Comparison of ENCODE assay signal across 25 cellular contexts in genomic region chr20:62910217-62910766, GRCh38. TPM values are rescaled to one million over a fixed set of nuclear protein-coding genes. Genes with fewer than 3 reads are reported as not detected.
DNase-seq lines count a peak whose midpoint lies in the region; ATAC-seq and TF ChIP-seq lines count a peak whose summit lies in the region.
"Had no signal": no experiment of that assay in that cellular context is flagged by ENCODE, and none has a peak within 500 bp of the region (broad histone marks: within the 10 kb centered on the region; RNA-seq: fewer than 3 reads in every experiment).

No MANE protein-coding gene starts in this region.

- no peaks in the 10 kb centered on the region for H3K27me3 ChIP-seq in Caco-2 (replicated peaks; ENCODE audit: control insufficient read depth, insufficient read depth, low read length)
- H3K27me3 ChIP-seq: tibial nerve had no signal

- H3K27me3 Mint-ChIP-seq in activated CD8-positive, alpha-beta T cell treated with anti-CD3 and anti-CD28 coated beads, Interleukin-2, amount 10 ng/mL, durations not matched to agents 7 days and 5 days (ENCODE audit: low read depth) = no peaks in the 10 kb centered on the region
- no peaks in the 10 kb centered on the region for H3K27me3 Mint-ChIP-seq in activated CD8-positive, alpha-beta T cell treated with anti-CD3 and anti-CD28 coated beads for 36 hours
- H3K27me3 Mint-ChIP-seq in Caco-2 (ENCODE audit: insufficient read depth, unreplicated experiment) (no peaks in the 10 kb centered on the region), T-helper 17 cell (no peaks in the 10 kb centered on the region), memory B cell (no peaks in the 10 kb centered on the region), nephron progenitor cell (ENCODE audit: low read depth, poor library complexity) (no peaks in the 10 kb centered on the region)
- H3K27me3 Mint-ChIP-seq: activated naive CD4-positive, alpha-beta T cell treated with anti-CD3 and anti-CD28 coated beads, Interleukin-2, amount 50 U/mL, for 24 hours; IgD-negative memory B cell; naive B cell had no signal

- CTCF ChIA-PET in activated CD8-positive, alpha-beta T cell treated with anti-CD3 and anti-CD28 coated beads, Interleukin-2, amount 10 ng/mL, durations not matched to agents 7 days and 5 days (lab: Charles Lee) = interaction anchor here (1.3 to 5.3 kb wide), 3 partner anchors 9 to 27 kb away, joined by 3 to 105 read pairs (median 8); no protein-coding TSS in a partner anchor
- CTCF ChIA-PET in activated CD8-positive, alpha-beta T cell treated with anti-CD3 and anti-CD28 coated beads for 36 hours (lab: Charles Lee) = interaction anchor here (1.5 kb wide), 1 partner anchor 20 kb away, joined by 4 read pairs; no protein-coding TSS in a partner anchor
- CTCF ChIA-PET in Caco-2 (lab: Charles Lee) = interaction anchor here (0.5 kb wide), 1 partner anchor 109 kb away, joined by 3 read pairs; no protein-coding TSS in a partner anchor

- peaks cover 69% of the 10 kb centered on the region for H3K36me3 Mint-ChIP-seq in activated CD8-positive, alpha-beta T cell treated with anti-CD3 and anti-CD28 coated beads, Interleukin-2, amount 10 ng/mL, durations not matched to agents 7 days and 5 days (ENCODE audit: low read depth)
- H3K36me3 Mint-ChIP-seq in activated CD8-positive, alpha-beta T cell treated with anti-CD3 and anti-CD28 coated beads for 36 hours (ENCODE audit: low read depth) = peaks cover 63% of the 10 kb centered on the region
- H3K36me3 Mint-ChIP-seq in Caco-2 (ENCODE audit: insufficient read depth, unreplicated experiment) (peaks cover 100% of the 10 kb centered on the region), T-helper 17 cell (ENCODE audit: low read depth) (peaks cover 7% of the 10 kb centered on the region), memory B cell (peaks cover 28% of the 10 kb centered on the region), nephron progenitor cell (ENCODE audit: low read depth) (peaks cover 67% of the 10 kb centered on the region)

- intact Hi-C loops in activated CD8-positive, alpha-beta T cell treated with anti-CD3 and anti-CD28 coated beads for 36 hours (cut with micrococcal nuclease) = no loop called here
- intact Hi-C loops in Caco-2 (cut with micrococcal nuclease; ENCODE audit: unreplicated experiment) = no loop called here

- peaks cover 23% of the 10 kb centered on the region for H3K36me3 ChIP-seq in Caco-2 (ENCODE audit: control insufficient read depth, insufficient read depth, low read length)

- no peak overlapping the region for H3K4me3 ChIP-seq in Caco-2 (ENCODE audit: low read depth, low read length)
- H3K4me3 ChIP-seq: tibial nerve had no signal

- DNase-seq in activated CD8-positive, alpha-beta T cell treated with anti-CD3 and anti-CD28 coated beads, Interleukin-2, amount 10 ng/mL, durations not matched to agents 7 days and 5 days = no peak
- no peak for DNase-seq in activated CD8-positive, alpha-beta T cell treated with anti-CD3 and anti-CD28 coated beads for 36 hours
- DNase-seq in Caco-2 (peak in 1 of 2 experiments; percentile 41), T-helper 17 cell (no peak), memory B cell (ENCODE audit: low spot score in 2 of 2) (no peak), nephron progenitor cell (no peak), NCI-H1694 treated with DMSO at 0.1 percent for 48 hours (lab: John Stamatoyannopoulos, UW) (no peak)
- DNase-seq: activated CD4-positive, CD25-positive, alpha-beta regulatory T cell treated with anti-CD3 and anti-CD28 coated beads, Interleukin-2, amount 50 U/mL, for 72 hours; activated T-cell treated with anti-CD3 and anti-CD28 coated beads, Interleukin-2, amount 50 U/mL, for 72 hours; anterior cingulate cortex; CD8-positive, alpha-beta T cell; DMS 273 treated with DMSO at 0.1 percent for 48 hours; EL; GOT3; naive B cell; NCI-H1092 treated with DMSO at 0.1 percent for 48 hours; NCI-H2029; NCI-H2227 treated with DMSO at 0.1 percent for 48 hours; NCI-H526 treated with DMSO at 0.1 percent for 48 hours had no signal

- no peak overlapping the region for H3K4me3 Mint-ChIP-seq in activated CD8-positive, alpha-beta T cell treated with anti-CD3 and anti-CD28 coated beads, Interleukin-2, amount 10 ng/mL, durations not matched to agents 7 days and 5 days
- no peak overlapping the region for H3K4me3 Mint-ChIP-seq in activated CD8-positive, alpha-beta T cell treated with anti-CD3 and anti-CD28 coated beads for 36 hours
- H3K4me3 Mint-ChIP-seq in Caco-2 (ENCODE audit: unreplicated experiment) = peak overlapping the region; percentile 17
- no peak overlapping the region for H3K4me3 Mint-ChIP-seq in T-helper 17 cell
- H3K4me3 Mint-ChIP-seq in memory B cell = no peak overlapping the region
- no peak overlapping the region for H3K4me3 Mint-ChIP-seq in nephron progenitor cell
- H3K4me3 Mint-ChIP-seq: activated naive CD4-positive, alpha-beta T cell treated with anti-CD3 and anti-CD28 coated beads, Interleukin-2, amount 50 U/mL, for 24 hours; activated T-cell treated with anti-CD3 and anti-CD28 coated beads, Interleukin-2, amount 50 U/mL, for 72 hours; CD8-positive, alpha-beta T cell; IgD-negative memory B cell; naive B cell had no signal

- no peak for ATAC-seq in activated CD8-positive, alpha-beta T cell treated with anti-CD3 and anti-CD28 coated beads, Interleukin-2, amount 10 ng/mL, durations not matched to agents 7 days and 5 days
- ATAC-seq in activated CD8-positive, alpha-beta T cell treated with anti-CD3 and anti-CD28 coated beads for 36 hours = no peak
- ATAC-seq in T-helper 17 cell = no peak
- no peak for ATAC-seq in memory B cell (ENCODE audit: low read depth)
- ATAC-seq in HG02870 (IDR thresholded peaks at IDR 0.05; ENCODE audit: unreplicated experiment) = no peak
- ATAC-seq: activated T-cell treated with anti-CD3 and anti-CD28 coated beads, Interleukin-2, amount 50 U/mL, for 72 hours; CD8-positive, alpha-beta T cell had no signal

- H3K9me3 ChIP-seq in Caco-2 = no peaks in the 10 kb centered on the region
- no peaks in the 10 kb centered on the region for H3K9me3 ChIP-seq in T-helper 17 cell (ENCODE audit: control insufficient read depth, low read length, poor library complexity, severe bottlenecking)
- H3K9me3 ChIP-seq: tibial nerve had no signal

- H3K4me1 Mint-ChIP-seq in activated CD8-positive, alpha-beta T cell treated with anti-CD3 and anti-CD28 coated beads, Interleukin-2, amount 10 ng/mL, durations not matched to agents 7 days and 5 days (ENCODE audit: low read depth) = peaks cover 44% of the 10 kb centered on the region
- peaks cover 35% of the 10 kb centered on the region for H3K4me1 Mint-ChIP-seq in activated CD8-positive, alpha-beta T cell treated with anti-CD3 and anti-CD28 coated beads for 36 hours (ENCODE audit: low read depth)
- H3K4me1 Mint-ChIP-seq in Caco-2 (ENCODE audit: low read depth, unreplicated experiment) = peaks cover 15% of the 10 kb centered on the region
- peaks cover 35% of the 10 kb centered on the region for H3K4me1 Mint-ChIP-seq in T-helper 17 cell
- peaks cover 16% of the 10 kb centered on the region for H3K4me1 Mint-ChIP-seq in memory B cell
- H3K4me1 Mint-ChIP-seq in nephron progenitor cell = peaks cover 21% of the 10 kb centered on the region

- H3K9me3 Mint-ChIP-seq in activated CD8-positive, alpha-beta T cell treated with anti-CD3 and anti-CD28 coated beads, Interleukin-2, amount 10 ng/mL, durations not matched to agents 7 days and 5 days (ENCODE audit: insufficient read depth) = no peaks in the 10 kb centered on the region
- no peaks in the 10 kb centered on the region for H3K9me3 Mint-ChIP-seq in activated CD8-positive, alpha-beta T cell treated with anti-CD3 and anti-CD28 coated beads for 36 hours
- H3K9me3 Mint-ChIP-seq in Caco-2 (ENCODE audit: unreplicated experiment) (no peaks in the 10 kb centered on the region), memory B cell (no peaks in the 10 kb centered on the region), nephron progenitor cell (no peaks in the 10 kb centered on the region)
- H3K9me3 Mint-ChIP-seq: activated naive CD4-positive, alpha-beta T cell treated with anti-CD3 and anti-CD28 coated beads, Interleukin-2, amount 50 U/mL, for 24 hours; activated T-cell treated with anti-CD3 and anti-CD28 coated beads, Interleukin-2, amount 50 U/mL, for 72 hours; CD8-positive, alpha-beta T cell; IgD-negative memory B cell; naive B cell had no signal

- peak overlapping the region; percentile 16 for H3K27ac Mint-ChIP-seq in activated CD8-positive, alpha-beta T cell treated with anti-CD3 and anti-CD28 coated beads, Interleukin-2, amount 10 ng/mL, durations not matched to agents 7 days and 5 days
- H3K27ac Mint-ChIP-seq in activated CD8-positive, alpha-beta T cell treated with anti-CD3 and anti-CD28 coated beads for 36 hours = no peak overlapping the region
- H3K27ac Mint-ChIP-seq in Caco-2 (ENCODE audit: unreplicated experiment) = peak overlapping the region; percentile 33
- peak overlapping the region; percentile 41 for H3K27ac Mint-ChIP-seq in T-helper 17 cell
- H3K27ac Mint-ChIP-seq in memory B cell = peak overlapping the region; percentile 80
- no peak overlapping the region for H3K27ac Mint-ChIP-seq in nephron progenitor cell
- H3K27ac Mint-ChIP-seq: activated naive CD4-positive, alpha-beta T cell treated with anti-CD3 and anti-CD28 coated beads, Interleukin-2, amount 50 U/mL, for 24 hours; activated T-cell treated with anti-CD3 and anti-CD28 coated beads, Interleukin-2, amount 50 U/mL, for 72 hours; CD8-positive, alpha-beta T cell had no signal

- BruUV-seq in Caco-2 (replicated peaks; lab: Mats Ljungman, UMichigan) = no TSS peak

- H3K4me1 ChIP-seq in Caco-2 = peaks cover 22% of the 10 kb centered on the region

- no peak for TF ChIP-seq CTCF in activated CD8-positive, alpha-beta T cell treated with anti-CD3 and anti-CD28 coated beads for 36 hours (IDR thresholded peaks at IDR 0.05)
- TF ChIP-seq CTCF in Caco-2 (IDR thresholded peaks at IDR 0.05; ENCODE audit: insufficient read depth in 1 of 2, low read depth in 1 of 2, low read length in 1 of 2, severe bottlenecking in 1 of 2, unreplicated experiment in 1 of 2) = no peak
- no peak for TF ChIP-seq CTCF in nephron progenitor cell (IDR thresholded peaks at IDR 0.05)

- POLR2A ChIA-PET in activated CD8-positive, alpha-beta T cell treated with anti-CD3 and anti-CD28 coated beads, Interleukin-2, amount 10 ng/mL, durations not matched to agents 7 days and 5 days (lab: Charles Lee) = interaction anchor here (0.9 kb wide), 1 partner anchor 525 kb away, joined by 3 read pairs; no protein-coding TSS in a partner anchor
- POLR2A ChIA-PET in activated CD8-positive, alpha-beta T cell treated with anti-CD3 and anti-CD28 coated beads for 36 hours (lab: Charles Lee) = interaction anchor here (1.8 to 6.4 kb wide), 2 partner anchors 9 to 11 kb away, joined by 5 to 50 read pairs; no protein-coding TSS in a partner anchor
- POLR2A ChIA-PET in Caco-2 (lab: Charles Lee) = no interaction called here

RNA-seq across cellular contexts. Expression of gene DIDO1, which starts 16.0 kb away (rescaled TPM):
- total RNA-seq in activated CD8-positive, alpha-beta T cell treated with anti-CD3 and anti-CD28 coated beads, Interleukin-2, amount 10 ng/mL, durations not matched to agents 7 days and 5 days = 10 to 100 TPM; 69.6 to 74.0 TPM
- 10 to 100 TPM; 45.9 to 47.4 TPM for total RNA-seq in activated CD8-positive, alpha-beta T cell treated with anti-CD3 and anti-CD28 coated beads for 36 hours
- 120 and 122 TPM in 2 replicates for total RNA-seq in Caco-2 (2022)
- total RNA-seq in T-helper 17 cell = 10 to 100 TPM; 58.3 to 65.7 TPM

RNA-seq across cellular contexts. Expression of gene GID8, which starts 27.7 kb away (rescaled TPM):
- total RNA-seq in activated CD8-positive, alpha-beta T cell treated with anti-CD3 and anti-CD28 coated beads, Interleukin-2, amount 10 ng/mL, durations not matched to agents 7 days and 5 days = 10 to 100 TPM; 37.3 to 39.7 TPM
- total RNA-seq in activated CD8-positive, alpha-beta T cell treated with anti-CD3 and anti-CD28 coated beads for 36 hours = 10 to 100 TPM; 39.2 to 42.2 TPM
- 129 and 133 TPM in 2 replicates for total RNA-seq in Caco-2 (2022)
- total RNA-seq in T-helper 17 cell = 10 to 100 TPM; 33.4 to 39.9 TPM

RNA-seq across cellular contexts. Expression of gene SLC17A9, which starts 42.2 kb away (rescaled TPM):
- total RNA-seq in activated CD8-positive, alpha-beta T cell treated with anti-CD3 and anti-CD28 coated beads, Interleukin-2, amount 10 ng/mL, durations not matched to agents 7 days and 5 days = 10 to 100 TPM; 57.8 to 69.7 TPM
- 10 to 100 TPM; 78.5 to 78.7 TPM for total RNA-seq in activated CD8-positive, alpha-beta T cell treated with anti-CD3 and anti-CD28 coated beads for 36 hours
- total RNA-seq in Caco-2 (2022) (64.7 and 77.4 TPM in 2 replicates), T-helper 17 cell (1 to 10 TPM in 1 of 2 donors, under 1 TPM in 1; 0.89 to 2.4 TPM)
- total RNA-seq: SK-MEL-5, skeletal muscle tissue had no signal

RNA-seq across cellular contexts. Expression of gene TCFL5, which starts 48.7 kb away (rescaled TPM):
- total RNA-seq in activated CD8-positive, alpha-beta T cell treated with anti-CD3 and anti-CD28 coated beads, Interleukin-2, amount 10 ng/mL, durations not matched to agents 7 days and 5 days = 1 to 10 TPM; 7.9 to 9.6 TPM
- 1 to 10 TPM; 7.5 to 7.6 TPM for total RNA-seq in activated CD8-positive, alpha-beta T cell treated with anti-CD3 and anti-CD28 coated beads for 36 hours
- total RNA-seq in Caco-2 (2022) = 14.6 and 15.1 TPM in 2 replicates
- 1 to 10 TPM; 4.4 to 5.0 TPM for total RNA-seq in T-helper 17 cell

Comparison
In these comparisons a context has a peak if more than half of its experiments do, and no peak if none do; other contexts are left out.
1. H3K27ac Mint-ChIP-seq: peak in activated CD8-positive, alpha-beta T cell treated with anti-CD3 and anti-CD28 coated beads, Interleukin-2, amount 10 ng/mL, durations not matched to agents 7 days and 5 days (single experiment), Caco-2 (single experiment), T-helper 17 cell (single experiment) and memory B cell (single experiment); none in activated CD8-positive, alpha-beta T cell treated with anti-CD3 and anti-CD28 coated beads for 36 hours (single experiment) and nephron progenitor cell (single experiment).
2. RNA of gene SLC17A9, which starts 42.2 kb away (total RNA-seq): 78.5 to 78.7 TPM in activated CD8-positive, alpha-beta T cell treated with anti-CD3 and anti-CD28 coated beads for 36 hours, 57.8 to 69.7 TPM in activated CD8-positive, alpha-beta T cell treated with anti-CD3 and anti-CD28 coated beads, Interleukin-2, amount 10 ng/mL, durations not matched to agents 7 days and 5 days and 64.7 to 77.4 TPM in Caco-2; 0.89 to 2.4 TPM in T-helper 17 cell; every median in the first group is over 10 times any median in the second.